In genomic region chr10:32954080-32954479, GRCh38 we compare ENCODE assay signal across 10 cellular contexts. TPM values are rescaled to one million over a fixed set of nuclear protein-coding genes. Genes with fewer than 3 reads are reported as not detected.
A peak's percentile ranks its signal among the peaks of the same experiment; 100 is the strongest.
DNase-seq lines count a peak whose midpoint lies in the region; ATAC-seq, FAIRE-seq and TF ChIP-seq lines count a peak whose summit lies in the region.
"Had no signal": no experiment of that assay in that cellular context is flagged by ENCODE, and none has a peak within 500 bp of the region (broad histone marks: within the 10 kb centered on the region; RNA-seq: fewer than 3 reads in every experiment).

No MANE protein-coding gene starts in this region.

- no peaks in the 10 kb centered on the region for H3K9me2 ChIP-seq in OCI-LY1 (ENCODE audit: low read depth, low read length)

- no peak for ATAC-seq in HG02571 (IDR thresholded peaks at IDR 0.05; ENCODE audit: unreplicated experiment)

- H3K9me3 ChIP-seq in OCI-LY1 (ENCODE audit: low read length) = no peaks in the 10 kb centered on the region
- no peaks in the 10 kb centered on the region for H3K9me3 ChIP-seq in H1 (ENCODE audit: insufficient read depth in 2 of 2, low read depth in 1 of 2, low read length in 1 of 2)
- no peaks in the 10 kb centered on the region for H3K9me3 ChIP-seq in neural progenitor cell (ENCODE audit: low read depth)

- peak overlapping the region; percentile 95 for H3K4me3 ChIP-seq in OCI-LY1 (ENCODE audit: low read depth, low read length, poor library complexity, severe bottlenecking)
- no peak overlapping the region for H3K4me3 ChIP-seq in H1 (ENCODE audit: extremely low read depth in 1 of 4, insufficient read depth in 2 of 4, low read depth in 3 of 4, low read length in 4 of 4)
- no peak overlapping the region for H3K4me3 ChIP-seq in neural progenitor cell

- H3K36me3 ChIP-seq in OCI-LY1 (ENCODE audit: insufficient read depth, low read length) = no peaks in the 10 kb centered on the region
- H3K36me3 ChIP-seq in H1 (ENCODE audit: control insufficient read depth in 2 of 4, insufficient read depth in 4 of 4, low read length in 3 of 4) = peaks cover 0 to 4% (median 0%) of the 10 kb centered on the region in 4 experiments; a peak in 1 of 8 replicates
- H3K36me3 ChIP-seq in neural progenitor cell = no peaks in the 10 kb centered on the region

- peaks cover 3% of the 10 kb centered on the region for H3K27me3 Mint-ChIP-seq in neural progenitor cell (ENCODE audit: insufficient read depth, low read depth)

- H3K23me2 ChIP-seq in H1 (ENCODE audit: low read depth, low read length) = peaks cover 6% of the 10 kb centered on the region

- CTCF ChIA-PET in H1 (lab: Charles Lee; ENCODE audit: partially characterized antibody) = interaction anchor here (0.9 to 1.0 kb wide), 2 partner anchors 23 to 46 kb away, joined by 3 read pairs; no protein-coding TSS in a partner anchor

- no peak overlapping the region for H4K91ac ChIP-seq in H1 (replicated peaks; ENCODE audit: insufficient read length, low read length)

- H2BK15ac ChIP-seq in H1 (ENCODE audit: low read length) = no peak overlapping the region

- H3K27ac ChIP-seq in OCI-LY1 (ENCODE audit: low read depth, low read length, poor library complexity, severe bottlenecking) = peak overlapping the region; percentile 31
- no peak overlapping the region for H3K27ac ChIP-seq in H1 (ENCODE audit: low read depth, low read length)
- no peak overlapping the region for H3K27ac ChIP-seq in neural progenitor cell

- peaks cover 44% of the 10 kb centered on the region for H3K4me1 Mint-ChIP-seq in neural progenitor cell

- FAIRE-seq in H1 (lab: Jason Lieb, UNC) = no peak

- H3F3A ChIP-seq in OCI-LY1 (ENCODE audit: insufficient read depth, low read length) = no peaks in the 10 kb centered on the region
- peaks cover 28% of the 10 kb centered on the region for H3F3A ChIP-seq in neural progenitor cell (ENCODE audit: low read depth)

- no peak overlapping the region for H3K4ac ChIP-seq in H1 (replicated peaks; ENCODE audit: insufficient read length, low read depth, low read length)

- TF ChIP-seq POLR2A in H1 (IDR thresholded peaks at IDR 0.05; ENCODE audit: control extremely low read depth in 1 of 2, low read depth in 2 of 2, low read length in 2 of 2) = no peak

- peaks cover 88% of the 10 kb centered on the region for H3K4me1 ChIP-seq in OCI-LY1 (ENCODE audit: insufficient read depth, low read length, severe bottlenecking)
- H3K4me1 ChIP-seq in H1 (replicated peaks in 1 of 4; ENCODE audit: control insufficient read depth in 3 of 4, insufficient read depth in 4 of 4, low read length in 3 of 4) = peaks cover 0 to 29% (median 8%) of the 10 kb centered on the region in 4 experiments; a peak in 5 of 7 replicates
- peaks cover 63% of the 10 kb centered on the region for H3K4me1 ChIP-seq in neural progenitor cell

- peaks cover 10% of the 10 kb centered on the region for H3K9me3 Mint-ChIP-seq in neural progenitor cell
- H3K9me3 Mint-ChIP-seq: activated naive CD4-positive, alpha-beta T cell treated with anti-CD3 and anti-CD28 coated beads, Interleukin-2, amount 10 ng/mL, durations not matched to agents 7 days and 5 days had no signal

- H3K79me2 ChIP-seq in OCI-LY1 (ENCODE audit: insufficient read depth, low read length) = peaks cover 73% of the 10 kb centered on the region
- peaks cover 26 to 91% of the 10 kb centered on the region in 2 experiments for H3K79me2 ChIP-seq in H1 (ENCODE audit: control insufficient read depth in 1 of 2, insufficient read depth in 2 of 2, low read length in 2 of 2)
- peaks cover 93% of the 10 kb centered on the region for H3K79me2 ChIP-seq in neural progenitor cell (ENCODE audit: low read depth)

- H3K36me3 Mint-ChIP-seq in neural progenitor cell = peaks cover 15% of the 10 kb centered on the region

- H4K20me1 ChIP-seq in OCI-LY1 (ENCODE audit: insufficient read depth, low read length) (no peaks in the 10 kb centered on the region), H1 (replicated peaks in 1 of 2; ENCODE audit: control insufficient read depth in 1 of 2, insufficient read depth in 2 of 2, low read length in 2 of 2) (peaks cover 0 to 11% of the 10 kb centered on the region in 2 experiments), neural progenitor cell (ENCODE audit: low read depth) (peaks cover 67% of the 10 kb centered on the region)

- no peak overlapping the region for H2AK5ac ChIP-seq in H1 (ENCODE audit: low read depth, low read length)

- in situ Hi-C loops in Caki2 (cut with HindIII; ENCODE audit: low pct_unique_long_range_greater_than_20kb, low sequenced_read_pairs) = no loop called here

- H3K79me1 ChIP-seq in H1 (ENCODE audit: low read depth, low read length) = no peaks in the 10 kb centered on the region

- no peak; the same call in 1 of the 2 replicates for TF ChIP-seq CTCF in OCI-LY1 (IDR thresholded peaks at IDR 0.05; ENCODE audit: low read length)
- TF ChIP-seq CTCF in H1 (IDR thresholded peaks at IDR 0.05; ENCODE audit: control extremely low read depth in 1 of 3, insufficient read depth in 1 of 3, low read depth in 1 of 3, low read length in 3 of 3) = peak in 1 of 3 experiments; percentile 2; a peak in 1 of 4 replicates
- TF ChIP-seq CTCF in neural progenitor cell (IDR thresholded peaks at IDR 0.05) = no peak

- H2BK5ac ChIP-seq in H1 (ENCODE audit: low read depth, low read length) = no peak overlapping the region

- H2BK120ac ChIP-seq in H1 (replicated peaks; ENCODE audit: low read depth, low read length) = no peak overlapping the region

- H2BK12ac ChIP-seq in H1 (ENCODE audit: low read depth, low read length) = no peak overlapping the region

- DNase-seq in Caki2 (ENCODE audit: low read depth) = peak; percentile 47
- DNase-seq in H1 (ENCODE audit: low read depth in 1 of 2, low spot score in 2 of 2) = no peak
- DNase-seq in neural progenitor cell (ENCODE audit: low spot score) = no peak
- DNase-seq in NOMO-1 treated with dmso at 0.1 percent for 144 hours (lab: John Stamatoyannopoulos, UW; ENCODE audit: unreplicated experiment) = no peak
- DNase-seq in RPMI8226 = no peak
- DNase-seq in NCI-H1105 treated with DMSO at 0.1 percent for 48 hours (lab: John Stamatoyannopoulos, UW) = no peak
- DNase-seq: activated naive CD4-positive, alpha-beta T cell treated with anti-CD3 and anti-CD28 coated beads, Interleukin-2, amount 10 ng/mL, durations not matched to agents 7 days and 5 days; KG1 had no signal

- peak overlapping the region; percentile 65 for H3K4me2 ChIP-seq in OCI-LY1 (ENCODE audit: low read length)
- peak overlapping the region; percentile 39 to 84; a peak in 2 of 4 replicates for H3K4me2 ChIP-seq in H1 (ENCODE audit: insufficient read depth in 1 of 2, low read depth in 2 of 2, low read length in 2 of 2)
- peak overlapping the region; percentile 99 for H3K4me2 ChIP-seq in neural progenitor cell

- H3K9ac ChIP-seq in OCI-LY1 (ENCODE audit: low read length) = no peak overlapping the region
- no peak overlapping the region for H3K9ac ChIP-seq in H1 (replicated peaks in 1 of 4; ENCODE audit: extremely low read depth in 1 of 4, low read depth in 3 of 4, low read length in 3 of 4)
- H3K9ac ChIP-seq in neural progenitor cell = no peak overlapping the region

- H2BK20ac ChIP-seq in H1 (ENCODE audit: low read length) = no peak overlapping the region

- H3K4me3 Mint-ChIP-seq in neural progenitor cell = no peak overlapping the region
- H3K4me3 Mint-ChIP-seq: activated naive CD4-positive, alpha-beta T cell treated with anti-CD3 and anti-CD28 coated beads, Interleukin-2, amount 10 ng/mL, durations not matched to agents 7 days and 5 days had no signal

- H2AFZ ChIP-seq in OCI-LY1 (ENCODE audit: low read length) = no peak overlapping the region
- H2AFZ ChIP-seq in H1 (ENCODE audit: low read length) = no peak overlapping the region
- H2AFZ ChIP-seq in neural progenitor cell (replicated peaks) = no peak overlapping the region

- TF ChIP-seq EP300 in H1 (IDR thresholded peaks at IDR 0.05; ENCODE audit: borderline replicate concordance in 1 of 2, low read depth in 2 of 2, low read length in 2 of 2) = no peak

- no peak overlapping the region for H3K14ac ChIP-seq in H1 (ENCODE audit: insufficient read length)

- H3K27ac Mint-ChIP-seq in neural progenitor cell = no peak overlapping the region
- H3K27ac Mint-ChIP-seq: activated naive CD4-positive, alpha-beta T cell treated with anti-CD3 and anti-CD28 coated beads, Interleukin-2, amount 10 ng/mL, durations not matched to agents 7 days and 5 days had no signal

- POLR2A ChIA-PET in H1 (lab: Charles Lee; ENCODE audit: partially characterized antibody) = interaction anchor here (0.6 to 1.7 kb wide), 3 partner anchors 12 to 61 kb away, joined by 3 to 8 read pairs (median 3); no protein-coding TSS in a partner anchor

- no peak overlapping the region for H4K8ac ChIP-seq in H1 (ENCODE audit: extremely low read depth, insufficient read depth, low read length)

- H3K18ac ChIP-seq in H1 (ENCODE audit: extremely low read depth, low read length) = no peak overlapping the region

- 0 out of 4 replicates have a peak, but pooled peaks of 1 of the 2 experiments have one; percentile 3 for TF ChIP-seq RAD21 in H1 (IDR thresholded peaks at IDR 0.05 in 1 of 2, conservative IDR thresholded peaks at IDR 0.05 in 1 of 2; ENCODE audit: low read depth in 2 of 2, low read length in 2 of 2)

- no peak overlapping the region for H3K56ac ChIP-seq in H1 (replicated peaks; ENCODE audit: insufficient read length, low read depth, low read length)

- H3K27me3 ChIP-seq in OCI-LY1 (ENCODE audit: insufficient read depth, low read length) = no peaks in the 10 kb centered on the region
- no peaks in the 10 kb centered on the region for H3K27me3 ChIP-seq in H1 (replicated peaks in 1 of 4; ENCODE audit: control insufficient read depth in 3 of 4, extremely low read depth in 1 of 4, insufficient read depth in 3 of 4, low read length in 3 of 4)
- H3K27me3 ChIP-seq in neural progenitor cell = no peaks in the 10 kb centered on the region

- no peak overlapping the region for H4K5ac ChIP-seq in H1 (ENCODE audit: insufficient read length, low read depth, low read length)

- no peak overlapping the region for H3K23ac ChIP-seq in H1 (ENCODE audit: insufficient read length)

TF ChIP-seq in H1, 55 proteins besides CTCF, POLR2A, EP300 and RAD21 (continues in another document):
- TF ChIP-seq SP2 (IDR thresholded peaks at IDR 0.05; ENCODE audit: low read length) = no peak
- no peak for TF ChIP-seq BRCA1 (IDR thresholded peaks at IDR 0.05; ENCODE audit: low read depth, low read length)
- no peak for TF ChIP-seq FOSL1 (IDR thresholded peaks at IDR 0.05; ENCODE audit: insufficient read depth, low read depth, low read length)

RNA-seq across cellular contexts. Expression of gene ITGB1, which starts 4.0 kb away (rescaled TPM):
- total RNA-seq in Caki2 (2014; rRNA removed; shearing (Covaris generic); ENCODE audit: low replicate concordance) = 894 and 953 TPM in 2 replicates
- total RNA-seq in H1 (2021; fragmentation: NEBNext Ultra II Directional; extraction: Animal tissue kit (Norgen Biotek cat#: 25700)) = 282 and 321 TPM in 2 replicates
- 57.1 and 82.7 TPM in 2 replicates for polyA plus RNA-seq in H1 (2011; rRNA removed)
- polyA plus RNA-seq in H1 (2011; cell fraction: cytosol; rRNA removed) = 151 TPM
- polyA plus RNA-seq in H1 (2011; cell fraction: nucleus; rRNA removed) = 32.8 TPM
- polyA plus RNA-seq in H1 (2012, experiment 1 of 2) = 119 to 215 TPM (median 141 TPM) in 4 replicates
- 15.1 TPM for polyA plus RNA-seq in H1 (2012, experiment 2 of 2)
- polyA plus RNA-seq in H1 (2013, experiment 1 of 2) = 579 TPM
- 609 TPM for polyA plus RNA-seq in H1 (2013, experiment 2 of 2)
- 93.1 and 146 TPM in 2 replicates for polyA minus RNA-seq in H1 (2011; rRNA and poly(A)+ RNA removed)
- polyA minus RNA-seq in H1 (2011; cell fraction: cytosol; rRNA and poly(A)+ RNA removed) = 99.0 TPM
- 131 TPM for polyA minus RNA-seq in H1 (2011; cell fraction: nucleus; rRNA and poly(A)+ RNA removed)
- 229 and 358 TPM in 2 replicates for total RNA-seq in neural progenitor cell (ENCODE audit: low replicate concordance)
